Comparison of ENCODE assay signal across 13 cellular contexts in genomic region chr13:48804836-48805601, GRCh38.
DNase-seq lines count a peak whose midpoint lies in the region; ATAC-seq and TF ChIP-seq lines count a peak whose summit lies in the region.
"Had no signal": no experiment of that assay in that cellular context is flagged by ENCODE, and none has a peak within 500 bp of the region (broad histone marks: within the 10 kb centered on the region; RNA-seq: fewer than 3 reads in every experiment).

No MANE protein-coding gene starts in this region.

- no peak for TF ChIP-seq CTCF in epithelial cell of proximal tubule (conservative IDR thresholded peaks at IDR 0.05; ENCODE audit: low read depth, low read length)

- peak overlapping the region in 1 of 3 donors; percentile 18 for H3K4me3 Mint-ChIP-seq in T-cell

- peaks cover 18 to 39% (median 27%) of the 10 kb centered on the region in 3 donors for H3K4me1 Mint-ChIP-seq in T-cell

- CTCF ChIA-PET in T-cell (lab: Charles Lee), result interaction anchor here in 1 of 2 donors (1.0 kb wide), 1 partner anchor 225 kb away, joined by 5 read pairs; no protein-coding TSS in a partner anchor

- H3K9me3 Mint-ChIP-seq in T-cell, result no peaks in the 10 kb centered on the region

- H3K4me3 ChIP-seq in epithelial cell of proximal tubule (ENCODE audit: low read depth, low read length), result no peak overlapping the region
- H3K4me3 ChIP-seq: hepatocyte, lower lobe of right lung had no signal

- H3K36me3 Mint-ChIP-seq in T-cell, result no peaks in the 10 kb centered on the region

- H3K27me3 Mint-ChIP-seq in T-cell, result no peaks in the 10 kb centered on the region

- ATAC-seq in T-cell (replicated peaks in 1 of 4) (peak; percentile 26 to 92 (median 82)), HG03342 (IDR thresholded peaks at IDR 0.05; ENCODE audit: unreplicated experiment) (no peak), HG03571 (IDR thresholded peaks at IDR 0.05; ENCODE audit: unreplicated experiment) (no peak)
- ATAC-seq: lower lobe of right lung had no signal

- POLR2A ChIA-PET in T-cell (lab: Charles Lee), result no interaction called here

- H3K27ac Mint-ChIP-seq in T-cell, result peak overlapping the region; percentile 85 to 87

- peak; percentile 13 for DNase-seq in stimulated activated CD4-positive, alpha-beta T cell treated with anti-CD3 and anti-CD28 coated beads, Interleukin-15, amount 100 ng/mL, for 24 hours
- DNase-seq in stimulated activated CD4-positive, alpha-beta T cell treated with anti-CD3 and anti-CD28 coated beads, Interleukin-12 subunit alpha, Interleukin-12 subunit beta, amount 100 ng/mL, for 4 hours, result no peak
- peak in 2 of 34 experiments; percentile 3 to 5 for DNase-seq in T-cell
- peak; percentile 79 for DNase-seq in epithelial cell of proximal tubule (ENCODE audit: low read depth)
- DNase-seq in NCI-H748 treated with DMSO at 0.1 percent for 48 hours (lab: John Stamatoyannopoulos, UW), result no peak
- DNase-seq in NCI-H1694 (lab: John Stamatoyannopoulos, UW), result no peak
- DNase-seq: BE2C, lower lobe of right lung, NCI-H1048, NCI-H510A treated with DMSO at 0.1 percent for 48 hours had no signal

Comparison
In these comparisons a context has a peak if more than half of its experiments do, and no peak if none do; other contexts are left out.
1. DNase-seq: peak in stimulated activated CD4-positive, alpha-beta T cell treated with anti-CD3 and anti-CD28 coated beads, Interleukin-15, amount 100 ng/mL, for 24 hours (single experiment) and epithelial cell of proximal tubule (single experiment); none in stimulated activated CD4-positive, alpha-beta T cell treated with anti-CD3 and anti-CD28 coated beads, Interleukin-12 subunit alpha, Interleukin-12 subunit beta, amount 100 ng/mL, for 4 hours (single experiment), NCI-H748 treated with DMSO at 0.1 percent for 48 hours (single experiment) and NCI-H1694 (single experiment).
2. ATAC-seq: peak in T-cell (4 of 4); none in HG03342 (single experiment) and HG03571 (single experiment).